Comparison of ENCODE assay signal across 27 cellular contexts in genomic region chr11:102583437-102583836, GRCh38.
"Had no signal": no experiment of that assay in that cellular context is flagged by ENCODE, and none has a peak within 500 bp of the region (broad histone marks: within the 10 kb centered on the region; RNA-seq: fewer than 3 reads in every experiment).

No MANE protein-coding gene starts in this region.

- DNase-seq: activated CD4-positive, alpha-beta memory T cell treated with anti-CD3 and anti-CD28 coated beads for 36 hours; activated CD4-positive, alpha-beta T cell treated with anti-CD3 and anti-CD28 coated beads, Interleukin-2, amount 10 ng/mL, durations not matched to agents 7 days and 5 days; activated CD4-positive, CD25-positive, alpha-beta regulatory T cell; activated CD8-positive, alpha-beta memory T cell treated with anti-CD3 and anti-CD28 coated beads, Interleukin-2, amount 50 U/mL, for 48 hours; activated naive CD4-positive, alpha-beta T cell treated with anti-CD3 and anti-CD28 coated beads, Interleukin-2, amount 50 U/mL, for 16 hours; activated naive CD8-positive, alpha-beta T cell treated with anti-CD3 and anti-CD28 coated beads, Interleukin-2, amount 10 ng/mL, durations not matched to agents 7 days and 5 days; activated T-cell treated with anti-CD3 and anti-CD28 coated beads, Interleukin-2, amount 50 U/mL, for 1 hour; adrenal gland; anterior cingulate cortex; KG1; MG63; MV-4-11; NCI-H1092 treated with DMSO at 0.1 percent for 48 hours; NCI-H1417 treated with DMSO at 0.1 percent for 48 hours; NCI-H1694 treated with DMSO at 0.1 percent for 48 hours; NCI-H2029 treated with DMSO at 0.1 percent for 48 hours; NCI-H345; NCI-H510A; NCI-H526 treated with DMSO at 0.1 percent for 48 hours; NCI-H82; SIG-M5; T-cell; T-helper 2 cell; T1000 had no signal

- H3K27ac Mint-ChIP-seq: activated CD4-positive, alpha-beta memory T cell treated with anti-CD3 and anti-CD28 coated beads for 36 hours; activated CD4-positive, alpha-beta T cell treated with anti-CD3 and anti-CD28 coated beads, Interleukin-2, amount 10 ng/mL, durations not matched to agents 7 days and 5 days; activated naive CD8-positive, alpha-beta T cell treated with anti-CD3 and anti-CD28 coated beads, Interleukin-2, amount 10 ng/mL, durations not matched to agents 7 days and 5 days; T-cell had no signal

- ATAC-seq: T-cell had no signal

- H3K9me3 Mint-ChIP-seq: central memory CD8-positive, alpha-beta T cell had no signal

- H3K4me3 Mint-ChIP-seq: activated CD4-positive, alpha-beta memory T cell treated with anti-CD3 and anti-CD28 coated beads for 36 hours; activated CD4-positive, alpha-beta T cell treated with anti-CD3 and anti-CD28 coated beads, Interleukin-2, amount 10 ng/mL, durations not matched to agents 7 days and 5 days; activated naive CD8-positive, alpha-beta T cell treated with anti-CD3 and anti-CD28 coated beads, Interleukin-2, amount 10 ng/mL, durations not matched to agents 7 days and 5 days; central memory CD8-positive, alpha-beta T cell; T-cell had no signal

- H3K27me3 Mint-ChIP-seq: activated CD4-positive, alpha-beta memory T cell treated with anti-CD3 and anti-CD28 coated beads for 36 hours; activated naive CD8-positive, alpha-beta T cell treated with anti-CD3 and anti-CD28 coated beads, Interleukin-2, amount 10 ng/mL, durations not matched to agents 7 days and 5 days; central memory CD8-positive, alpha-beta T cell; T-cell had no signal

- H3K4me1 Mint-ChIP-seq: activated CD4-positive, alpha-beta T cell treated with anti-CD3 and anti-CD28 coated beads, Interleukin-2, amount 10 ng/mL, durations not matched to agents 7 days and 5 days; central memory CD8-positive, alpha-beta T cell had no signal

- H3K36me3 Mint-ChIP-seq: T-cell had no signal

- FAIRE-seq: bronchial epithelial cell, TTC549 had no signal
